Comparison of ENCODE assay signal across 10 cellular contexts in the genomic region with DNA sequence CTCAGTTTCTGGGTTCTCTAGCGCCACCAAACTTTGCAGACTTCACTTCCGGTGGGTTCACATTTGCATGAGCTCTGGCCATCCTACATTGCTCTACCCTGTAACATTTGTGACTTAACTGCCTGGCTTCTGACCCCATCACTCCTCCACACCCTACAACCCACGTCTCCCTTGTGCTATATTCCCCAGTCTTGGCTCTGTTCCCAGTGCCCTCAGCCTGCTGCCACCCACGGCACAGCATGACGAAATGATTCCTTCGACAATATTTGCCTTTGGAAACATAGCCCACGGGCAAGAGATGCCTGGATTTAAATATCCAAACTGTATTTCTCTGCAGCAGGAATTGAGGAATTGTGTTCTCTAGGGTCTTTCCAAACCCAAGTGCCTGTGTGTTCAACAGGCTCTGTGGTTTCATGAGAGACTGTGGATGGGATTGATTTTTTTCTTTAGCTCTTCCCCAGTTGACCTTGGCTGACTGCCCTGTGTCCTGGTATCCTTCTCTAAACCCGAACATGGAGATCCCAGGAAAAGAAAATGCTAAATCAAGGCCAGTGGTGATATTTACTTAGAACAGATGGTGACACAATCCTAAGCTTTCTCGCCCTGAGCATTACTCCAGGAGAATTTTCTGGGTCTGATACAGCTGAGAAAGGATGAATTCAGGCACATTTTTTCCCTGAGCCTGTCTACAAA. TPM values are rescaled to one million over a fixed set of nuclear protein-coding genes. Genes with fewer than 3 reads are reported as not detected.
A peak's percentile ranks its signal among the peaks of the same experiment; 100 is the strongest.
DNase-seq lines count a peak whose midpoint lies in the region; ATAC-seq and TF ChIP-seq lines count a peak whose summit lies in the region.
"Had no signal": no experiment of that assay in that cellular context is flagged by ENCODE, and none has a peak within 500 bp of the region (broad histone marks: within the 10 kb centered on the region; RNA-seq: fewer than 3 reads in every experiment).

No MANE protein-coding gene starts in this region.

- no peak for ATAC-seq in GM18907 (IDR thresholded peaks at IDR 0.05; ENCODE audit: unreplicated experiment)

- H3K36me3 Mint-ChIP-seq in Caco-2 (ENCODE audit: insufficient read depth, unreplicated experiment), result no peaks in the 10 kb centered on the region
- H3K36me3 Mint-ChIP-seq in activated naive CD4-positive, alpha-beta T cell treated with anti-CD3 and anti-CD28 coated beads, Interleukin-2, amount 10 ng/mL, durations not matched to agents 7 days and 5 days, result no peaks in the 10 kb centered on the region

- peaks cover 12% of the 10 kb centered on the region for H3K27me3 Mint-ChIP-seq in Caco-2 (ENCODE audit: insufficient read depth, unreplicated experiment)
- no peaks in the 10 kb centered on the region for H3K27me3 Mint-ChIP-seq in activated naive CD4-positive, alpha-beta T cell treated with anti-CD3 and anti-CD28 coated beads, Interleukin-2, amount 10 ng/mL, durations not matched to agents 7 days and 5 days

- H3K9me3 Mint-ChIP-seq in Caco-2 (ENCODE audit: unreplicated experiment), result no peaks in the 10 kb centered on the region
- H3K9me3 Mint-ChIP-seq in activated naive CD4-positive, alpha-beta T cell treated with anti-CD3 and anti-CD28 coated beads, Interleukin-2, amount 10 ng/mL, durations not matched to agents 7 days and 5 days, result no peaks in the 10 kb centered on the region
- H3K9me3 Mint-ChIP-seq: neural crest cell had no signal

- H3K27ac Mint-ChIP-seq in Caco-2 (ENCODE audit: unreplicated experiment), result no peak overlapping the region
- H3K27ac Mint-ChIP-seq in activated naive CD4-positive, alpha-beta T cell treated with anti-CD3 and anti-CD28 coated beads, Interleukin-2, amount 10 ng/mL, durations not matched to agents 7 days and 5 days, result no peak overlapping the region

- intact Hi-C loops in Caco-2 (cut with micrococcal nuclease; ENCODE audit: unreplicated experiment), result no loop called here

- DNase-seq in DMS153 (lab: John Stamatoyannopoulos, UW) (peak; percentile 59), NCI-H146 (lab: John Stamatoyannopoulos, UW) (peak; percentile 82), amniotic epithelial cell (ENCODE audit: low read depth) (peak; percentile 54), myocyte (ENCODE audit: low read depth) (peak; percentile 68), Caco-2 (no peak), UCSD-AML1 (lab: John Stamatoyannopoulos, UW; ENCODE audit: unreplicated experiment) (no peak)
- DNase-seq in activated naive CD4-positive, alpha-beta T cell treated with anti-CD3 and anti-CD28 coated beads, Interleukin-2, amount 10 ng/mL, durations not matched to agents 7 days and 5 days, result no peak

- BruUV-seq in Caco-2 (replicated peaks; lab: Mats Ljungman, UMichigan), result no TSS peak

- no peak overlapping the region for H3K4me3 Mint-ChIP-seq in Caco-2 (ENCODE audit: unreplicated experiment)
- no peak overlapping the region for H3K4me3 Mint-ChIP-seq in activated naive CD4-positive, alpha-beta T cell treated with anti-CD3 and anti-CD28 coated beads, Interleukin-2, amount 10 ng/mL, durations not matched to agents 7 days and 5 days
- H3K4me3 Mint-ChIP-seq: neural crest cell had no signal

- H3K4me3 ChIP-seq in Caco-2 (ENCODE audit: low read depth, low read length), result no peak overlapping the region

- H3K4me1 ChIP-seq in Caco-2, result no peaks in the 10 kb centered on the region

- CTCF ChIA-PET in Caco-2 (lab: Charles Lee), result no interaction called here
- CTCF ChIA-PET in activated naive CD4-positive, alpha-beta T cell treated with anti-CD3 and anti-CD28 coated beads, Interleukin-2, amount 10 ng/mL, durations not matched to agents 7 days and 5 days (lab: Charles Lee), result no interaction called here

- H3K27me3 ChIP-seq in Caco-2 (replicated peaks; ENCODE audit: control insufficient read depth, insufficient read depth, low read length), result no peaks in the 10 kb centered on the region

- no peaks in the 10 kb centered on the region for H3K9me3 ChIP-seq in Caco-2

- no peaks in the 10 kb centered on the region for H3K36me3 ChIP-seq in Caco-2 (ENCODE audit: control insufficient read depth, insufficient read depth, low read length)

- no peak for TF ChIP-seq CTCF in Caco-2 (IDR thresholded peaks at IDR 0.05; ENCODE audit: insufficient read depth in 1 of 2, low read depth in 1 of 2, low read length in 1 of 2, severe bottlenecking in 1 of 2, unreplicated experiment in 1 of 2)

- no peaks in the 10 kb centered on the region for H3K4me1 Mint-ChIP-seq in Caco-2 (ENCODE audit: low read depth, unreplicated experiment)
- no peaks in the 10 kb centered on the region for H3K4me1 Mint-ChIP-seq in activated naive CD4-positive, alpha-beta T cell treated with anti-CD3 and anti-CD28 coated beads, Interleukin-2, amount 10 ng/mL, durations not matched to agents 7 days and 5 days
- H3K4me1 Mint-ChIP-seq: neural crest cell had no signal

- POLR2A ChIA-PET in Caco-2 (lab: Charles Lee), result no interaction called here

RNA-seq across cellular contexts. Expression of a gene that starts 44.4 kb away (rescaled TPM):
- 4.7 and 5.6 TPM in 2 replicates for total RNA-seq in myocyte
- 15.2 TPM for polyA plus RNA-seq in myocyte (2012)
- not detected in 2 replicates for total RNA-seq in Caco-2 (2022)
- total RNA-seq: SK-MEL-5 had no signal

Comparison
In these comparisons a context has a peak if more than half of its experiments do, and no peak if none do; other contexts are left out.
1. DNase-seq: peak in DMS153 (single experiment), NCI-H146 (single experiment), amniotic epithelial cell (single experiment) and myocyte (single experiment); none in Caco-2 (0 of 2), UCSD-AML1 (single experiment) and activated naive CD4-positive, alpha-beta T cell treated with anti-CD3 and anti-CD28 coated beads, Interleukin-2, amount 10 ng/mL, durations not matched to agents 7 days and 5 days (single experiment).